ENCODE assay signal across 1 cellular context in genomic region chr11:125407046-125407445, GRCh38.
TF ChIP-seq lines count a peak whose summit lies in the region.

No MANE protein-coding gene starts in this region.

TF ChIP-seq in H1, 55 proteins besides CTCF, POLR2A, EP300 and RAD21:
- TF ChIP-seq USF2 (IDR thresholded peaks at IDR 0.05; ENCODE audit: low read length) (no peak), SAP30 (IDR thresholded peaks at IDR 0.05; ENCODE audit: insufficient read depth, insufficient replicate concordance, low read length) (no peak), EZH2 (IDR thresholded peaks at IDR 0.05; ENCODE audit: low read depth, low read length, severe bottlenecking) (no peak), GABPA (IDR thresholded peaks at IDR 0.05; ENCODE audit: borderline replicate concordance, insufficient read depth, low read length) (no peak), KDM4A (IDR thresholded peaks at IDR 0.05; ENCODE audit: low read depth, low read length, severe bottlenecking) (no peak), SIRT6 (IDR thresholded peaks at IDR 0.05; ENCODE audit: low read length) (no peak), RFX5 (IDR thresholded peaks at IDR 0.05; ENCODE audit: borderline replicate concordance, low read depth, low read length) (no peak)
